In the genomic region with DNA sequence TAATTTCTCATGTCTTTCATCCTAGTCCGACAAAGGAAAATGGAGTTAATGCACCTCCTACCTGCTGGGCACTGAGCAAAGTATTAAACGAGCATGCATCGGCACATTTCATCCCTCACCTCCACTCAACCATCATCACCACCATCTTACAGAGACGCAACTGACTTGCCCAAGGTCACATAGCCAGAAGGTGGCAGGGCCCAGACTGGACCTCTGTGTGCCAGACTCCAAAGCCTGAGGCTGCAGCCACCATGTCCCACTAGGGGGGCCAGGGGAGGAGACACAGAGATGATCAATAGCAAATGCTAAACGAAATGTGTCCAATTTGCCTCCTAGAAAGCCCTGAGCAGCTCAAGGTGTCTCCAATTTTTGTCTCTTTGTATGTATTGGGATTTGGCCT, we compare ENCODE assay signal across 21 cellular contexts.
DNase-seq lines count a peak whose midpoint lies in the region; ATAC-seq and TF ChIP-seq lines count a peak whose summit lies in the region.
"Had no signal": no experiment of that assay in that cellular context is flagged by ENCODE, and none has a peak within 500 bp of the region (broad histone marks: within the 10 kb centered on the region; RNA-seq: fewer than 3 reads in every experiment).

No MANE protein-coding gene starts in this region.

- H3K4me1 ChIP-seq in A673 (ENCODE audit: insufficient read depth, low read length, poor library complexity, severe bottlenecking) = peaks cover 54% of the 10 kb centered on the region
- H3K4me1 ChIP-seq in IMR-90 (ENCODE audit: control insufficient read depth, insufficient read depth, low read length) = peaks cover 5% of the 10 kb centered on the region
- no peaks in the 10 kb centered on the region for H3K4me1 ChIP-seq in trophoblast cell (ENCODE audit: control insufficient read depth in 1 of 2, insufficient read depth in 2 of 2, low read length in 2 of 2)
- H3K4me1 ChIP-seq in transverse colon = peaks cover 0 to 3% (median 0%) of the 10 kb centered on the region in 4 donors
- H3K4me1 ChIP-seq: Caco-2 had no signal

- peaks cover 20% of the 10 kb centered on the region for H3K4me1 Mint-ChIP-seq in activated CD8-positive, alpha-beta memory T cell treated with anti-CD3 and anti-CD28 coated beads, Interleukin-2, amount 10 ng/mL, durations not matched to agents 7 days and 5 days

- H3K14ac ChIP-seq in IMR-90 (replicated peaks; ENCODE audit: low read depth, low read length) (no peak overlapping the region), trophoblast cell (ENCODE audit: low read length) (no peak overlapping the region)

- H3K9me1 ChIP-seq in IMR-90 (ENCODE audit: insufficient read depth, low read length) = peaks cover 8% of the 10 kb centered on the region; the same call in 1 of the 2 replicates

- H4K8ac ChIP-seq in IMR-90 (ENCODE audit: low read depth in 2 of 2, low read length in 2 of 2) (no peak overlapping the region), trophoblast cell (ENCODE audit: low read depth, low read length) (no peak overlapping the region)

- dilution Hi-C loops in IMR-90 (cut with HindIII; ENCODE audit: low sequenced_read_pairs, unreplicated experiment) = no loop called here

- ATAC-seq in activated CD8-positive, alpha-beta memory T cell treated with anti-CD3 and anti-CD28 coated beads, Interleukin-2, amount 10 ng/mL, durations not matched to agents 7 days and 5 days = no peak
- ATAC-seq in IMR-90 (ENCODE audit: low read depth) = no peak
- ATAC-seq: GM12878 had no signal

- BruUV-seq in A673 (replicated peaks; lab: Mats Ljungman, UMichigan) (no TSS peak), IMR-90 (replicated peaks; lab: Mats Ljungman, UMichigan) (no TSS peak)

- H3K9me3 Mint-ChIP-seq in activated CD8-positive, alpha-beta memory T cell treated with anti-CD3 and anti-CD28 coated beads, Interleukin-2, amount 10 ng/mL, durations not matched to agents 7 days and 5 days (ENCODE audit: low read depth) = no peaks in the 10 kb centered on the region
- H3K9me3 Mint-ChIP-seq: CD4-positive, alpha-beta memory T cell; IgD-negative memory B cell had no signal

- H3K4me2 ChIP-seq in IMR-90 (ENCODE audit: low read depth, low read length) (no peak overlapping the region), trophoblast cell (ENCODE audit: low read length) (no peak overlapping the region)
- H3K4me2 ChIP-seq: PC-9 had no signal

- H3K27me3 Mint-ChIP-seq in activated CD8-positive, alpha-beta memory T cell treated with anti-CD3 and anti-CD28 coated beads, Interleukin-2, amount 10 ng/mL, durations not matched to agents 7 days and 5 days = no peaks in the 10 kb centered on the region
- H3K27me3 Mint-ChIP-seq: CD4-positive, alpha-beta memory T cell; IgD-negative memory B cell had no signal

- no peak overlapping the region for H3K27ac Mint-ChIP-seq in activated CD8-positive, alpha-beta memory T cell treated with anti-CD3 and anti-CD28 coated beads, Interleukin-2, amount 10 ng/mL, durations not matched to agents 7 days and 5 days

- no peak overlapping the region for H2BK20ac ChIP-seq in IMR-90 (ENCODE audit: low read depth, low read length)

- H2AFZ ChIP-seq in IMR-90 (replicated peaks; ENCODE audit: low read length, poor library complexity) (no peak overlapping the region), trophoblast cell (ENCODE audit: insufficient read depth, low read length, poor library complexity) (no peak overlapping the region)
- H2AFZ ChIP-seq: PC-9 had no signal

- H3K9ac ChIP-seq in IMR-90 (ENCODE audit: low read depth, low read length) (no peak overlapping the region), trophoblast cell (ENCODE audit: low read length) (no peak overlapping the region)
- H3K9ac ChIP-seq: BLaER1 treated with 17β-estradiol and CSF1 and Interleukin-3, amounts not matched to agents 10 nM and 100 nM had no signal

- no peak overlapping the region for H3K23ac ChIP-seq in IMR-90 (ENCODE audit: low read depth, low read length)
- no peak overlapping the region for H3K23ac ChIP-seq in trophoblast cell (ENCODE audit: low read length)

- intact Hi-C loops in A673 (cut with micrococcal nuclease; ENCODE audit: unreplicated experiment) = no loop called here
- intact Hi-C loops in IMR-90 (cut with micrococcal nuclease) = no loop called here
- intact Hi-C loops in transverse colon (cut with DNase I; ENCODE audit: low total_unique reads) = no loop called here

- no peak overlapping the region for H2BK15ac ChIP-seq in IMR-90 (ENCODE audit: low read depth, low read length)

- peaks cover 24 to 27% of the 10 kb centered on the region in 2 experiments for H3K79me1 ChIP-seq in IMR-90 (ENCODE audit: low read depth in 1 of 2, low read length in 2 of 2)
- no peaks in the 10 kb centered on the region for H3K79me1 ChIP-seq in trophoblast cell (ENCODE audit: low read length)

- peak; percentile 38 for DNase-seq in activated CD8-positive, alpha-beta memory T cell treated with anti-CD3 and anti-CD28 coated beads for 24 hours
- no peak for DNase-seq in activated CD8-positive, alpha-beta memory T cell treated with anti-CD3 and anti-CD28 coated beads, Interleukin-2, amount 10 ng/mL, durations not matched to agents 7 days and 5 days
- DNase-seq in A673 (ENCODE audit: low spot score) (no peak), IMR-90 (no peak), mesenteric fat pad (ENCODE audit: low spot score) (peak; percentile 28), trophoblast cell (no peak), transverse colon (no peak)
- DNase-seq: Caco-2; CD4-positive, alpha-beta memory T cell; DMS 273 treated with DMSO at 0.1 percent for 48 hours; DMS79 treated with DMSO at 0.1 percent for 48 hours; NCI-H1105; NCI-H146; NCI-H2029; NCI-H2227 treated with DMSO at 0.1 percent for 48 hours; NCI-H510A; PC-9; RPMI8226 had no signal

- H2BK5ac ChIP-seq in IMR-90 (ENCODE audit: low read depth, low read length, poor library complexity, severe bottlenecking) (no peak overlapping the region), trophoblast cell (ENCODE audit: low read depth, low read length, poor library complexity) (no peak overlapping the region)

- no peak overlapping the region for H4K5ac ChIP-seq in IMR-90 (ENCODE audit: low read depth, low read length)

- H2AK5ac ChIP-seq in IMR-90 (ENCODE audit: low read depth, low read length) (no peak overlapping the region), trophoblast cell (ENCODE audit: low read length) (no peak overlapping the region)

- H3K4ac ChIP-seq in IMR-90 (ENCODE audit: low read depth, low read length) = no peak overlapping the region
- H3K4ac ChIP-seq in trophoblast cell (ENCODE audit: low read depth, low read length) = no peak overlapping the region

- no peak overlapping the region for H3K4me3 Mint-ChIP-seq in activated CD8-positive, alpha-beta memory T cell treated with anti-CD3 and anti-CD28 coated beads, Interleukin-2, amount 10 ng/mL, durations not matched to agents 7 days and 5 days
- H3K4me3 Mint-ChIP-seq: CD4-positive, alpha-beta memory T cell; IgD-negative memory B cell had no signal

- no peak overlapping the region for H2BK12ac ChIP-seq in trophoblast cell (ENCODE audit: low read length)

- no peaks in the 10 kb centered on the region for H3K79me2 ChIP-seq in trophoblast cell (ENCODE audit: control insufficient read depth, insufficient read depth, low read length, poor library complexity)

- no peak for TF ChIP-seq EP300 in transverse colon (IDR thresholded peaks at IDR 0.05; ENCODE audit: low read depth)

- H3K4me3 ChIP-seq in A673 (ENCODE audit: low read depth, low read length, poor library complexity, severe bottlenecking) = no peak overlapping the region
- H3K4me3 ChIP-seq in IMR-90 (ENCODE audit: insufficient read depth, low read depth, low read length) = no peak overlapping the region
- no peak overlapping the region for H3K4me3 ChIP-seq in trophoblast cell (ENCODE audit: low read depth, low read length)
- no peak overlapping the region for H3K4me3 ChIP-seq in transverse colon
- H3K4me3 ChIP-seq: BLaER1 treated with 17β-estradiol and CSF1 and Interleukin-3, amounts not matched to agents 10 nM and 100 nM; GM12878; PC-9 had no signal

- CTCF ChIA-PET in activated CD8-positive, alpha-beta memory T cell treated with anti-CD3 and anti-CD28 coated beads, Interleukin-2, amount 10 ng/mL, durations not matched to agents 7 days and 5 days (lab: Charles Lee) = no interaction called here
- CTCF ChIA-PET in A673 (lab: Charles Lee) (no interaction called here), IMR-90 (lab: Yijun Ruan, JAX) (interaction anchor here (1.1 kb wide), 1 partner anchor 8 kb away, joined by 3 read pairs; no protein-coding TSS in a partner anchor)

- H2AK9ac ChIP-seq in IMR-90 (replicated peaks; ENCODE audit: low read depth, low read length, poor library complexity) = no peak overlapping the region

- no peaks in the 10 kb centered on the region for H4K20me1 ChIP-seq in IMR-90 (ENCODE audit: insufficient read depth, low read length)

- H4K12ac ChIP-seq in trophoblast cell (ENCODE audit: low read depth, low read length) = no peak overlapping the region

- no peak for TF ChIP-seq POLR2A in IMR-90 (IDR thresholded peaks at IDR 0.05; ENCODE audit: low read depth, low read length)
- TF ChIP-seq POLR2A in transverse colon (IDR thresholded peaks at IDR 0.05) = no peak

- in situ Hi-C loops in IMR-90 (cut with MboI; ENCODE audit: low sequenced_read_pairs) (no loop called here), transverse colon (cut with MboI; ENCODE audit: low pct_ligation_motif_present in 1 of 4, low pct_unique_long_range_greater_than_20kb in 1 of 4, low sequenced_read_pairs in 3 of 4) (no loop called here)

- TF ChIP-seq CTCF in A673 (conservative IDR thresholded peaks at IDR 0.05; ENCODE audit: low read depth, low read length) (no peak), IMR-90 (conservative IDR thresholded peaks at IDR 0.05; ENCODE audit: low read depth, low read length) (no peak), transverse colon (IDR thresholded peaks at IDR 0.05) (no peak)

- no peak overlapping the region for H3K18ac ChIP-seq in IMR-90 (ENCODE audit: low read depth, low read length)
- H3K18ac ChIP-seq in trophoblast cell (ENCODE audit: low read length) = no peak overlapping the region

- peaks cover 1% of the 10 kb centered on the region for H3K36me3 Mint-ChIP-seq in activated CD8-positive, alpha-beta memory T cell treated with anti-CD3 and anti-CD28 coated beads, Interleukin-2, amount 10 ng/mL, durations not matched to agents 7 days and 5 days
- H3K36me3 Mint-ChIP-seq: CD4-positive, alpha-beta memory T cell; IgD-negative memory B cell had no signal

- no peaks in the 10 kb centered on the region for H3K27me3 ChIP-seq in A673 (replicated peaks; ENCODE audit: insufficient read depth, low read depth, low read length, poor library complexity)
- H3K27me3 ChIP-seq in IMR-90 (ENCODE audit: control insufficient read depth, insufficient read depth, low read length) = no peaks in the 10 kb centered on the region
- H3K27me3 ChIP-seq in trophoblast cell (ENCODE audit: insufficient read depth, low read length) = no peaks in the 10 kb centered on the region
- H3K27me3 ChIP-seq in transverse colon = no peaks in the 10 kb centered on the region
- H3K27me3 ChIP-seq: BLaER1 treated with 17β-estradiol and CSF1 and Interleukin-3, amounts not matched to agents 10 nM and 100 nM had no signal

- H3K56ac ChIP-seq in IMR-90 (ENCODE audit: extremely low read depth, insufficient read depth, low read length) = no peak overlapping the region

- H3K9me3 ChIP-seq in A673 (ENCODE audit: low read depth, low read length, poor library complexity, severe bottlenecking) (no peaks in the 10 kb centered on the region), IMR-90 (ENCODE audit: control insufficient read depth, insufficient read depth, low read length) (no peaks in the 10 kb centered on the region), trophoblast cell (ENCODE audit: insufficient read depth, low read depth, low read length) (no peaks in the 10 kb centered on the region), transverse colon (no peaks in the 10 kb centered on the region)
- H3K9me3 ChIP-seq: BLaER1 treated with 17β-estradiol and CSF1 and Interleukin-3, amounts not matched to agents 10 nM and 100 nM; Caco-2 had no signal

- TF ChIP-seq RAD21 in IMR-90 (IDR thresholded peaks at IDR 0.05; ENCODE audit: low read length) = no peak

- H3K36me3 ChIP-seq in A673 (ENCODE audit: insufficient read depth, low read length, poor library complexity, severe bottlenecking) (no peaks in the 10 kb centered on the region), IMR-90 (ENCODE audit: control insufficient read depth, insufficient read depth, low read length) (no peaks in the 10 kb centered on the region), trophoblast cell (ENCODE audit: control insufficient read depth in 1 of 2, insufficient read depth in 2 of 2, low read length in 2 of 2) (no peaks in the 10 kb centered on the region), transverse colon (no peaks in the 10 kb centered on the region)

- peak overlapping the region; percentile 87 for H3K27ac ChIP-seq in A673 (ENCODE audit: low read depth, low read length, poor library complexity, severe bottlenecking)
- no peak overlapping the region for H3K27ac ChIP-seq in IMR-90 (ENCODE audit: insufficient read depth, low read length)
- no peak overlapping the region for H3K27ac ChIP-seq in trophoblast cell (ENCODE audit: low read depth, low read length)
- H3K27ac ChIP-seq in transverse colon = no peak overlapping the region
- H3K27ac ChIP-seq: PC-9 had no signal

- no peak overlapping the region for H2BK120ac ChIP-seq in IMR-90 (ENCODE audit: low read depth, low read length)
- no peak overlapping the region for H2BK120ac ChIP-seq in trophoblast cell (ENCODE audit: insufficient read depth, low read length, poor library complexity)

- WGBS in IMR-90 (ENCODE audit: extremely low coverage in 2 of 2, insufficient read length in 1 of 2), 2 experiments = 97% methylated on average over 5 of the region's 5 CpGs; no CpG with 5 or more reads in 1 of the 2 experiments
- WGBS in trophoblast cell (ENCODE audit: extremely low coverage, insufficient coverage, insufficient read length) = no CpG with 5 or more reads among the region's 5 CpGs
- WGBS in transverse colon (ENCODE audit: low coverage in 1 of 2), 2 donors = 99% methylated on average over 5 of the region's 5 CpGs; no CpG with 5 or more reads in 1 of the 2 donors

- POLR2A ChIA-PET in A673 (lab: Charles Lee; ENCODE audit: low non-redundant PET) = no interaction called here
- POLR2A ChIA-PET in IMR-90 (lab: Charles Lee; ENCODE audit: unreplicated experiment) = no interaction called here

- no peak overlapping the region for H4K91ac ChIP-seq in IMR-90 (ENCODE audit: insufficient read depth, low read depth, low read length)
- H4K91ac ChIP-seq in trophoblast cell (ENCODE audit: low read depth, low read length) = no peak overlapping the region

Comparison
In these comparisons a context has a peak if more than half of its experiments do, and no peak if none do; other contexts are left out.
1. DNase-seq: peak in activated CD8-positive, alpha-beta memory T cell treated with anti-CD3 and anti-CD28 coated beads for 24 hours (single experiment) and mesenteric fat pad (single experiment); none in activated CD8-positive, alpha-beta memory T cell treated with anti-CD3 and anti-CD28 coated beads, Interleukin-2, amount 10 ng/mL, durations not matched to agents 7 days and 5 days (single experiment), A673 (single experiment), IMR-90 (single experiment), trophoblast cell (0 of 2) and transverse colon (single experiment).